In the genomic region with DNA sequence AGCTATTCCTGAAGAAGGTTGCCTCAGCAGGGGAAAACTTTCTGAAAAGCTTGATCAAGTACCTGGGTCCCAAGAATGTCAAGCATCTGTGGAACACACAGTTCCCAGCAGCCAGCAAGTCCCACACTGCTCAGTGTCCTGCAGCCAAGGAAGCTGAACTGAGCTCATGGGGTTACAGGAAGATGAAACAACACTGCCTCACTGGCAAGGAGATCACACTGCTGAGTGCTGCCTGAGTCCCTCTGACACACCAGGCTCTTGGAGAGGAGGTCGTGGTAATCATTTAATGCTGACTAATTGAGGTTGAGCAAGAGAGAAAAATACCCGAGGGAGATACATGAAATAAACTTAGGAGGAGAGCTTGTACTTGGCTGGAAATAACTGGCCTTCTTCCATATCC, we compare ENCODE assay signal across 8 cellular contexts.
A peak's percentile ranks its signal among the peaks of the same experiment; 100 is the strongest.
DNase-seq lines count a peak whose midpoint lies in the region; ATAC-seq and TF ChIP-seq lines count a peak whose summit lies in the region.

No MANE protein-coding gene starts in this region.

- in situ Hi-C loops in astrocyte of the spinal cord (cut with HindIII; ENCODE audit: low sequenced_read_pairs), result no loop called here

- peak; percentile 2 for TF ChIP-seq CTCF in astrocyte of the spinal cord (IDR thresholded peaks at IDR 0.05; ENCODE audit: low read depth, low read length)

- DNase-seq in AG08396 (ENCODE audit: low spot score) (peak; percentile 83), HuH-7 (ENCODE audit: low spot score) (peak; percentile 20), astrocyte of the spinal cord (ENCODE audit: low read depth, low spot score) (peak; percentile 97), inferior parietal cortex (ENCODE audit: extremely low spot score) (peak; percentile 31), smooth muscle cell of the brain vasculature (ENCODE audit: low read depth, low spot score) (peak; percentile 85)
- no peak for DNase-seq in activated CD8-positive, alpha-beta memory T cell treated with anti-CD3 and anti-CD28 coated beads for 24 hours

- ATAC-seq in GM18870 (IDR thresholded peaks at IDR 0.05; ENCODE audit: unreplicated experiment) (no peak), HG02571 (IDR thresholded peaks at IDR 0.05; ENCODE audit: unreplicated experiment) (no peak)

- H3K4me3 ChIP-seq in astrocyte of the spinal cord (ENCODE audit: low read depth, low read length), result no peak overlapping the region
